In genomic region chr5:41312066-41312465, GRCh38 we compare ENCODE assay signal across 29 cellular contexts.
"Had no signal": no experiment of that assay in that cellular context is flagged by ENCODE, and none has a peak within 500 bp of the region (broad histone marks: within the 10 kb centered on the region; RNA-seq: fewer than 3 reads in every experiment).

No MANE protein-coding gene starts in this region.

- H3K9me3 ChIP-seq: adrenal gland, ascending aorta, body of pancreas, breast epithelium had no signal

- H3K36me3 ChIP-seq: adrenal gland, ascending aorta, brain microvascular endothelial cell, breast epithelium, cardiac muscle cell had no signal

- H3K4me1 ChIP-seq: adrenal gland, ascending aorta, body of pancreas, breast epithelium had no signal

- H3K27me3 ChIP-seq: adrenal gland, ascending aorta, body of pancreas, brain microvascular endothelial cell, breast epithelium, cardiac muscle cell had no signal

- DNase-seq: activated effector memory CD4-positive, alpha-beta T cell treated with anti-CD3 and anti-CD28 coated beads, Interleukin-2, amount 50 U/mL, for 16 hours; activated effector memory CD4-positive, alpha-beta T cell treated with Interleukin-2 at 50 U/mL for 16 hours; activated gamma-delta T cell; activated gamma-delta T cell treated with Interleukin-2 at 50 U/mL for 16 hours; activated naive CD4-positive, alpha-beta T cell; activated naive CD4-positive, alpha-beta T cell treated with anti-CD3 and anti-CD28 coated beads for 36 hours; activated naive CD4-positive, alpha-beta T cell treated with anti-CD3 and anti-CD28 coated beads, Interleukin-2, amount 10 ng/mL, durations not matched to agents 7 days and 5 days; activated naive CD4-positive, alpha-beta T cell treated with anti-CD3 and anti-CD28 coated beads, Interleukin-2, amount 50 U/mL, for 16 hours; activated naive CD4-positive, alpha-beta T cell treated with Interleukin-2 at 50 U/mL for 16 hours; activated naive CD8-positive, alpha-beta T cell treated with anti-CD3 and anti-CD28 coated beads for 36 hours; activated naive CD8-positive, alpha-beta T cell treated with anti-CD3 and anti-CD28 coated beads, Interleukin-2, amount 10 ng/mL, durations not matched to agents 7 days and 5 days; activated naive CD8-positive, alpha-beta T cell treated with anti-CD3 and anti-CD28 coated beads, Interleukin-2, amount 50 U/mL, for 24 hours; activated T-cell treated with anti-CD3 and anti-CD28 coated beads, Interleukin-2, amount 50 U/mL, for 24 hours; activated T-cell treated with anti-CD3 and anti-CD28 coated beads, Interleukin-2, amount 50 U/mL, for 4 hours; activated T-cell treated with anti-CD3 and anti-CD28 coated beads, Interleukin-2, amount 50 U/mL, for 48 hours; activated T-cell treated with anti-CD3 and anti-CD28 coated beads, Interleukin-2, amount 50 U/mL, for 72 hours; adrenal gland; amniotic stem cell; amygdala; anterior cingulate cortex; aorta; body of pancreas; brain microvascular endothelial cell; caudate nucleus; central memory CD4-positive, alpha-beta T cell; cerebellar nuclear complex had no signal

- H3K4me3 ChIP-seq: adrenal gland, ascending aorta, body of pancreas, breast epithelium, cardiac muscle cell had no signal

- H3K27ac ChIP-seq: adrenal gland, ascending aorta, body of pancreas, brain microvascular endothelial cell, breast epithelium, cardiac muscle cell had no signal
